ENCODE assay signal across 10 cellular contexts in the genomic region with DNA sequence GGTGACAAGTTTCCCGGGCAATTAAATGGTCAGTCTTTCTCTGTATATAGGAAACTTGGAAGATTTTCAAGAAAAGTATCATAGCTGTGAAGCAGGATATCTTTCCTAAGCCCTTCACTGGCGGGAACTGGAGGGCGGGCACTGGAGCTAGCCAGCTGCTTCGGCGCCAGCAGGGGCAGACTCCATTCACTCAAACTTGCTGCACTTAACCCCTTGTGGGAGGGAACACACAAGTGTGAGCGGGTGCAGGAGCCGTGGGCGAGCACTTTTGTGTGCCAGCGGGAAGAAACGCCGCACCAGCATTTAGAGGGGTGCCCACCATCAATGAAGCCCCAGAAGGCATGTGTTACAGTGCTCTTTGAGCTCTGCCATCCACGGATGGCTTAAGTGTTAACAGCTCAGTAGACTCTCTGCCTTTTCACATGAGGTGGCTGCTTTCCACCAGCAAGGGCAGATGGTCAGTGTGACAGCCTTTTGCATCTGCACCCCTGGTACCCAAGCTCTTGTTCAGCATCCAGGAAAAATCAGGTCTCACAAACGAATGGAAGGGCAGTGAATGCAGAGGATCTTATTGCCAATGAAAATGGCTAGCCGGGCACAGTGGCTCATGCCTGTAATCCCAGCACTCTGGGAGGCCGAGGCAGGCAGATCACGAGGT.
DNase-seq lines count a peak whose midpoint lies in the region; ATAC-seq lines count a peak whose summit lies in the region.
"Had no signal": no experiment of that assay in that cellular context is flagged by ENCODE, and none has a peak within 500 bp of the region (broad histone marks: within the 10 kb centered on the region; RNA-seq: fewer than 3 reads in every experiment).

No MANE protein-coding gene starts in this region.

- ATAC-seq in HG03378 (IDR thresholded peaks at IDR 0.05; ENCODE audit: unreplicated experiment) (no peak), HG02642 (IDR thresholded peaks at IDR 0.05; ENCODE audit: poor library complexity, unreplicated experiment) (no peak)
- ATAC-seq: mucosa of descending colon had no signal

- DNase-seq in Daoy (ENCODE audit: low read depth): peak; percentile 54
- peak; percentile 36 for DNase-seq in NCI-H526 treated with DMSO at 0.1 percent for 48 hours (lab: John Stamatoyannopoulos, UW)
- peak; percentile 49 for DNase-seq in fibroblast of the conjunctiva (ENCODE audit: low read depth)
- DNase-seq in pons (ENCODE audit: low spot score): peak; percentile 41
- no peak for DNase-seq in stimulated activated CD4-positive, alpha-beta T cell treated with anti-CD3 and anti-CD28 coated beads, Interleukin-4, amount 100 ng/mL, for 24 hours
- no peak for DNase-seq in NCI-H1436 (lab: John Stamatoyannopoulos, UW)
- DNase-seq: MV-4-11 had no signal

Comparison
In these comparisons a context has a peak if more than half of its experiments do, and no peak if none do; other contexts are left out.
1. DNase-seq: peak in Daoy (single experiment), NCI-H526 treated with DMSO at 0.1 percent for 48 hours (single experiment), fibroblast of the conjunctiva (single experiment) and pons (single experiment); none in stimulated activated CD4-positive, alpha-beta T cell treated with anti-CD3 and anti-CD28 coated beads, Interleukin-4, amount 100 ng/mL, for 24 hours (single experiment) and NCI-H1436 (single experiment).